In genomic region chr11:14908214-14908880, GRCh38 we compare ENCODE assay signal across 8 cellular contexts. TPM values are rescaled to one million over a fixed set of nuclear protein-coding genes. Genes with fewer than 3 reads are reported as not detected.
DNase-seq lines count a peak whose midpoint lies in the region; TF ChIP-seq lines count a peak whose summit lies in the region.

No MANE protein-coding gene starts in this region.

- H3K4me1 ChIP-seq in Peyer's patch, result peaks cover 0 to 22% (median 4%) of the 10 kb centered on the region in 4 donors

- TF ChIP-seq CTCF in GM12874 (IDR thresholded peaks at IDR 0.05; ENCODE audit: insufficient read depth, low read depth, low read length) (peak; percentile 57; the same call in 1 of the 2 replicates), LNCaP clone FGC (IDR thresholded peaks at IDR 0.05; ENCODE audit: control insufficient read depth, extremely low read depth, insufficient read depth) (peak; percentile 84), Peyer's patch (IDR thresholded peaks at IDR 0.05) (peak; percentile 36 to 77 (median 57)), cardiac fibroblast (IDR thresholded peaks at IDR 0.05; ENCODE audit: low read depth, low read length) (peak; percentile 66)

- TF ChIP-seq POLR2A in Peyer's patch (IDR thresholded peaks at IDR 0.05), result no peak

- H3K4me3 ChIP-seq in LNCaP clone FGC (ENCODE audit: low read depth, low read length) (no peak overlapping the region), Peyer's patch (no peak overlapping the region), cardiac fibroblast (replicated peaks in 1 of 2; ENCODE audit: low read depth in 2 of 2, low read length in 2 of 2) (no peak overlapping the region)

- DNase-seq in Ammon's horn (ENCODE audit: low spot score) (peak; percentile 73), LNCaP clone FGC (ENCODE audit: low read depth) (peak; percentile 11), Peyer's patch (peak in 2 of 3 donors; percentile 39 to 73), cardiac fibroblast (ENCODE audit: low read depth in 2 of 2) (peak; percentile 62 to 65), lung microvascular endothelial cell (ENCODE audit: low read depth in 2 of 2) (peak; percentile 51 to 57), OCI-M2 (lab: John Stamatoyannopoulos, UW; ENCODE audit: unreplicated experiment) (no peak), middle frontal gyrus (ENCODE audit: extremely low spot score, low spot score) (no peak)

- H3K9me3 ChIP-seq in Peyer's patch, result no peaks in the 10 kb centered on the region

- H3K27me3 ChIP-seq in Peyer's patch, result no peaks in the 10 kb centered on the region

- no peaks in the 10 kb centered on the region for H3K36me3 ChIP-seq in Peyer's patch

- H3K27ac ChIP-seq in Peyer's patch, result peak overlapping the region in 1 of 4 donors; percentile 12

RNA-seq across cellular contexts. Expression of gene CYP2R1, which starts 16.3 kb away (rescaled TPM):
- total RNA-seq in Peyer's patch, result 10 to 100 TPM; 28.9 to 48.3 (median 40.9) TPM
- 5.8 and 6.1 TPM in 2 replicates for total RNA-seq in lung microvascular endothelial cell

Comparison
In these comparisons a context has a peak if more than half of its experiments do, and no peak if none do; other contexts are left out.
1. DNase-seq: peak in Ammon's horn (single experiment), LNCaP clone FGC (single experiment), Peyer's patch (2 of 3), cardiac fibroblast (2 of 2) and lung microvascular endothelial cell (2 of 2); none in OCI-M2 (single experiment) and middle frontal gyrus (single experiment).
2. Peak in every context shown above with its lines, with median percentiles within 50 percentile points of each other: CTCF ChIP-seq.